1 cellular context compared by ENCODE assay signal in genomic region chr2:181944164-181944913, GRCh38.
TF ChIP-seq lines count a peak whose summit lies in the region.

No MANE protein-coding gene starts in this region.

TF ChIP-seq in HepG2, 621 proteins besides CTCF, POLR2A, EP300 and RAD21 (continued from another document and continues in another):
- TF ChIP-seq POLR2AphosphoS5 (IDR thresholded peaks at IDR 0.05; ENCODE audit: low read depth, low read length) (no peak), SNAPC2 (CRISPR knock-in tag; IDR thresholded peaks at IDR 0.05) (no peak), ZNF740 (CRISPR knock-in tag; IDR thresholded peaks at IDR 0.05) (no peak), MAZ (IDR thresholded peaks at IDR 0.05; ENCODE audit: borderline replicate concordance, low read depth, low read length) (no peak), MAZ (CRISPR knock-in tag; IDR thresholded peaks at IDR 0.05; ENCODE audit: low read depth) (no peak), ZNF280D (CRISPR knock-in tag; IDR thresholded peaks at IDR 0.05) (no peak), PRMT3 (CRISPR knock-in tag; IDR thresholded peaks at IDR 0.05; ENCODE audit: borderline replicate concordance, low read depth) (no peak), FOXO1 (CRISPR knock-in tag; IDR thresholded peaks at IDR 0.05) (0 out of 2 replicates have a peak, but pooled peaks have one; percentile 22), MIER3 (CRISPR knock-in tag; IDR thresholded peaks at IDR 0.05; ENCODE audit: borderline replicate concordance) (no peak), ZSCAN20 (CRISPR knock-in tag; IDR thresholded peaks at IDR 0.05; ENCODE audit: borderline replicate concordance) (no peak), SYNCRIP (IDR thresholded peaks at IDR 0.05; ENCODE audit: insufficient read depth, low read depth, low read length) (no peak), XBP1 (CRISPR knock-in tag; IDR thresholded peaks at IDR 0.05) (no peak), KDM5A (IDR thresholded peaks at IDR 0.05; ENCODE audit: borderline replicate concordance, low read length) (no peak), ZNF781 (CRISPR knock-in tag; IDR thresholded peaks at IDR 0.05; ENCODE audit: borderline replicate concordance, not compliant biosample characterization) (no peak), RBFOX2 (IDR thresholded peaks at IDR 0.05; ENCODE audit: low read depth, low read length) (peak; percentile 45; the same call in 1 of the 2 replicates), KDM1A (CRISPR knock-in tag; IDR thresholded peaks at IDR 0.05) (no peak), TSC22D2 (CRISPR knock-in tag; IDR thresholded peaks at IDR 0.05; ENCODE audit: borderline replicate concordance) (no peak), THRA (CRISPR knock-in tag; IDR thresholded peaks at IDR 0.05; ENCODE audit: borderline replicate concordance) (no peak), ZNF20 (CRISPR knock-in tag; IDR thresholded peaks at IDR 0.05) (no peak), ZNF33A (CRISPR knock-in tag; IDR thresholded peaks at IDR 0.05; ENCODE audit: borderline replicate concordance) (no peak), ZBTB20 (CRISPR knock-in tag; IDR thresholded peaks at IDR 0.05; ENCODE audit: borderline replicate concordance, low read depth) (no peak), ZNF615 (CRISPR knock-in tag; IDR thresholded peaks at IDR 0.05; ENCODE audit: borderline replicate concordance) (no peak), ZNF720 (CRISPR knock-in tag; IDR thresholded peaks at IDR 0.05) (no peak), BRCA1 (CRISPR knock-in tag; IDR thresholded peaks at IDR 0.05) (no peak), ZNF704 (CRISPR knock-in tag; IDR thresholded peaks at IDR 0.05; ENCODE audit: borderline replicate concordance) (no peak), FOXJ3 (CRISPR knock-in tag; IDR thresholded peaks at IDR 0.05; ENCODE audit: borderline replicate concordance) (peak; percentile 30; the same call in 1 of the 2 replicates), ZNF44 (CRISPR knock-in tag; IDR thresholded peaks at IDR 0.05) (no peak), ZNF180 (CRISPR knock-in tag; IDR thresholded peaks at IDR 0.05; ENCODE audit: borderline replicate concordance, low read depth) (no peak), HOXA7 (CRISPR knock-in tag; IDR thresholded peaks at IDR 0.05) (no peak), CEBPB (IDR thresholded peaks at IDR 0.05; ENCODE audit: borderline replicate concordance, low read depth, low read length) (no peak), SRSF1 (optimal IDR thresholded peaks at IDR 0.05; ENCODE audit: low read depth, low read length) (no peak), NPAS2 (CRISPR knock-in tag; IDR thresholded peaks at IDR 0.05; ENCODE audit: borderline replicate concordance) (no peak), ZNF33B (CRISPR knock-in tag; IDR thresholded peaks at IDR 0.05) (no peak), ELF3 (CRISPR knock-in tag; IDR thresholded peaks at IDR 0.05) (peak; percentile 89), ZSCAN12 (CRISPR knock-in tag; IDR thresholded peaks at IDR 0.05) (no peak), ZBTB25 (CRISPR knock-in tag; IDR thresholded peaks at IDR 0.05) (no peak), MTF1 (CRISPR knock-in tag; IDR thresholded peaks at IDR 0.05) (no peak), BCLAF1 (IDR thresholded peaks at IDR 0.05) (no peak), ISX (CRISPR knock-in tag; conservative IDR thresholded peaks at IDR 0.05) (no peak), ZNF639 (CRISPR knock-in tag; conservative IDR thresholded peaks at IDR 0.05) (no peak), ZNF275 (CRISPR knock-in tag; IDR thresholded peaks at IDR 0.05; ENCODE audit: borderline replicate concordance) (no peak), ZNF660 (CRISPR knock-in tag; IDR thresholded peaks at IDR 0.05; ENCODE audit: borderline replicate concordance, low read depth) (no peak), ZNF260 (CRISPR knock-in tag; IDR thresholded peaks at IDR 0.05; ENCODE audit: borderline replicate concordance, low read depth) (no peak), SSRP1 (CRISPR knock-in tag; IDR thresholded peaks at IDR 0.05) (no peak), ZGPAT (CRISPR knock-in tag; IDR thresholded peaks at IDR 0.05) (no peak; the same call in none of the 2 replicates), ZNF557 (CRISPR knock-in tag; IDR thresholded peaks at IDR 0.05) (no peak), ZNF772 (CRISPR knock-in tag; IDR thresholded peaks at IDR 0.05) (no peak), THAP11 (CRISPR knock-in tag; IDR thresholded peaks at IDR 0.05) (peak; percentile 47), ZNF770 (CRISPR knock-in tag; IDR thresholded peaks at IDR 0.05) (no peak), ZNF383 (CRISPR knock-in tag; IDR thresholded peaks at IDR 0.05; ENCODE audit: borderline replicate concordance) (no peak)
